Comparison of ENCODE assay signal across 8 cellular contexts in genomic region chr11:35083181-35084061, GRCh38. TPM values are rescaled to one million over a fixed set of nuclear protein-coding genes. Genes with fewer than 3 reads are reported as not detected.
DNase-seq lines count a peak whose midpoint lies in the region; ATAC-seq and TF ChIP-seq lines count a peak whose summit lies in the region.

No MANE protein-coding gene starts in this region.

- H3K27me3 ChIP-seq in foreskin keratinocyte = no peaks in the 10 kb centered on the region
- H3K27me3 ChIP-seq in rectal smooth muscle tissue (ENCODE audit: control insufficient read depth, insufficient read depth, low read length) = no peaks in the 10 kb centered on the region

- H3K9me3 Mint-ChIP-seq in Calu3 (ENCODE audit: low read depth, unreplicated experiment) = peaks cover 5% of the 10 kb centered on the region
- H3K9me3 Mint-ChIP-seq in type B pancreatic cell = peaks cover 2% of the 10 kb centered on the region

- BruUV-seq in Calu3 (replicated peaks; lab: Mats Ljungman, UMichigan) = no TSS peak

- H3K4me1 Mint-ChIP-seq in Calu3 (ENCODE audit: low read depth, unreplicated experiment) (peaks cover 32% of the 10 kb centered on the region), type B pancreatic cell (ENCODE audit: unreplicated experiment) (peaks cover 24% of the 10 kb centered on the region)

- TF ChIP-seq POLR2A in GM18505 (IDR thresholded peaks at IDR 0.05; ENCODE audit: borderline replicate concordance, extremely low read depth, insufficient read depth, insufficient read length) = peak; percentile 14

- CTCF ChIA-PET in Calu3 (lab: Charles Lee) = interaction anchor here (0.7 kb wide), 1 partner anchor 290 kb away, joined by 3 read pairs; no protein-coding TSS in a partner anchor

- no peak overlapping the region for H3K27ac Mint-ChIP-seq in Calu3 (ENCODE audit: unreplicated experiment)
- H3K27ac Mint-ChIP-seq in type B pancreatic cell = no peak overlapping the region

- H3K27ac ChIP-seq in foreskin keratinocyte (peak overlapping the region; percentile 69), rectal smooth muscle tissue (ENCODE audit: low read depth, low read length) (peak overlapping the region; percentile 80)

- no peak overlapping the region for H3K9ac ChIP-seq in rectal smooth muscle tissue (ENCODE audit: low read length)

- peak; percentile 5 for TF ChIP-seq CTCF in foreskin keratinocyte (conservative IDR thresholded peaks at IDR 0.05)
- no peak for TF ChIP-seq CTCF in Calu3 (IDR thresholded peaks at IDR 0.05; ENCODE audit: unreplicated experiment)
- no peak for TF ChIP-seq CTCF in type B pancreatic cell (conservative IDR thresholded peaks at IDR 0.05)

- H3K27me3 Mint-ChIP-seq in Calu3 (ENCODE audit: unreplicated experiment) (no peaks in the 10 kb centered on the region), type B pancreatic cell (peaks cover 4% of the 10 kb centered on the region)

- H3K36me3 ChIP-seq in rectal smooth muscle tissue (ENCODE audit: control insufficient read depth, insufficient read depth, low read length) = no peaks in the 10 kb centered on the region

- H3K36me3 Mint-ChIP-seq in Calu3 (ENCODE audit: insufficient read depth, unreplicated experiment) (peaks cover 5% of the 10 kb centered on the region), type B pancreatic cell (peaks cover 3% of the 10 kb centered on the region)

- ATAC-seq in GM18505 (IDR thresholded peaks at IDR 0.05; ENCODE audit: unreplicated experiment) (peak; percentile 73), HG02798 (IDR thresholded peaks at IDR 0.05; ENCODE audit: poor library complexity, unreplicated experiment) (peak; percentile 72), foreskin keratinocyte (peak; percentile 49)

- H3K4me3 Mint-ChIP-seq in Calu3 (ENCODE audit: low read depth, unreplicated experiment) = no peak overlapping the region
- H3K4me3 Mint-ChIP-seq in type B pancreatic cell = no peak overlapping the region

- H3K4me1 ChIP-seq in foreskin keratinocyte (peaks cover 36% of the 10 kb centered on the region), rectal smooth muscle tissue (ENCODE audit: control insufficient read depth, insufficient read depth, low read length) (peaks cover 31% of the 10 kb centered on the region)

- DNase-seq in NOMO-1 treated with DMSO at 0.1 percent for 48 hours (lab: John Stamatoyannopoulos, UW; ENCODE audit: unreplicated experiment) (peak; percentile 98), foreskin keratinocyte (peak; percentile 76 to 94), Calu3 (no peak), type B pancreatic cell (ENCODE audit: extremely low spot score, unreplicated experiment) (no peak)
- peak; percentile 31 to 55 for DNase-seq in activated T-helper 1 cell treated with anti-CD3 and anti-CD28 coated beads, Interleukin-2, amount 50 U/mL, for 16 hours (ENCODE audit: low read depth in 1 of 2, low spot score in 1 of 2)

- intact Hi-C loops in Calu3 (cut with micrococcal nuclease; ENCODE audit: unreplicated experiment) = loop anchor here (10.0 kb wide), 1 partner anchor 321 kb away; no protein-coding TSS in a partner anchor

- H3K4me3 ChIP-seq in rectal smooth muscle tissue (ENCODE audit: low read length) = peak overlapping the region; percentile 33

RNA-seq across cellular contexts. Expression of gene CD44, which starts 55.5 kb away (rescaled TPM):
- 1,058 and 1,283 TPM in 2 replicates for total RNA-seq in foreskin keratinocyte
- 489 and 531 TPM in 2 replicates for polyA plus RNA-seq in foreskin keratinocyte
- 1,189 and 1,365 TPM in 2 replicates for total RNA-seq in Calu3 (2022)
- total RNA-seq in type B pancreatic cell (ENCODE audit: low replicate concordance) = 46.0 and 54.7 TPM in 2 replicates

Comparison
In these comparisons a context has a peak if more than half of its experiments do, and no peak if none do; other contexts are left out.
1. DNase-seq: peak in NOMO-1 treated with DMSO at 0.1 percent for 48 hours (single experiment), activated T-helper 1 cell treated with anti-CD3 and anti-CD28 coated beads, Interleukin-2, amount 50 U/mL, for 16 hours (2 of 2) and foreskin keratinocyte (2 of 2); none in Calu3 (single experiment) and type B pancreatic cell (single experiment).
2. RNA of gene CD44, which starts 55.5 kb away (total RNA-seq): 1,189 to 1,365 TPM in Calu3 and 1,058 to 1,283 TPM in foreskin keratinocyte; 46.0 to 54.7 TPM in type B pancreatic cell; every median in the first group is over 10 times any median in the second.
3. Peak in every context shown above with its lines, with median percentiles within 50 percentile points of each other: ATAC-seq.